8 cellular contexts compared by ENCODE assay signal in the genomic region with DNA sequence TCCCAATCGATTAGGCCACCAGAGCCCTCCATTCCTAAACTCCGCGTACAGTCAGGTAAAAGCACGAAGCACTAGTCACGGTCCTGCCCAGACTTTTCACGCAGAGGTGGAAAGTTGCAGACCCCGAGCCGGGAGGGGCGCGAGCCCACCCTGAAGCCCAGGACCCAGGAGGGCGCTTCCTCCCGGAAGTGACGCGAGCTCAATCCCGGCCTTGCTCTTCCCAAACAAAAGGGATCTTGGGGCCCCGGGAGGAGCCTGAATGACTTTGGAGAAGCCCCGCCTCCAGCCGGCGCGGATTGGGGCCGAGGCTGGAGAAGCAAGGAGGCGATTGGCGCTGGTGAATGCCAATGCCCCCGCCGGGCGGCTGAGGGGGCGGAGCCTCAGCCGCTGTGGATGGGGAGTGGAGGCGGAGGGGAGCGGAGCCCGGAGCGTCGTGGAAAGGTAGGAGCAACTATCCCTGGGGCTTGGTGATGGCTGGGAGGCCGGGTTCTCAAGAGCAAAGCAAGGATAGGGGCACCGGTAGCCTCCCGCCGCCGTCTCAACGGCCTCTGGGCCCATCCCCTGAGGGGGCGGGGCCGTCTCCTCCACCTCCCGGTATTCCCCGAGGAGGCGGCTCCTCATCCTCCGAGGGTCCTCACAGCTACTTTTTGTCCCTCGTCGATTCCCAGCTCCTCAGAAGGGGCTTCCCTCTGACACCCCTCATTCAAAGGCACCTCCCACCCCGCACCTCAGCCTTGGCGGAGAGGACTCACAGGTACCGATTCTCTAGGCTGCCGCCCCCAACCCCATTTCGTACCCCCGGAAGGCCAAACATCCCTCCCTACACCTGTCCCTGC. TPM values are rescaled to one million over a fixed set of nuclear protein-coding genes. Genes with fewer than 3 reads are reported as not detected.
DNase-seq lines count a peak whose midpoint lies in the region; ATAC-seq and TF ChIP-seq lines count a peak whose summit lies in the region.

A gene with protein sequence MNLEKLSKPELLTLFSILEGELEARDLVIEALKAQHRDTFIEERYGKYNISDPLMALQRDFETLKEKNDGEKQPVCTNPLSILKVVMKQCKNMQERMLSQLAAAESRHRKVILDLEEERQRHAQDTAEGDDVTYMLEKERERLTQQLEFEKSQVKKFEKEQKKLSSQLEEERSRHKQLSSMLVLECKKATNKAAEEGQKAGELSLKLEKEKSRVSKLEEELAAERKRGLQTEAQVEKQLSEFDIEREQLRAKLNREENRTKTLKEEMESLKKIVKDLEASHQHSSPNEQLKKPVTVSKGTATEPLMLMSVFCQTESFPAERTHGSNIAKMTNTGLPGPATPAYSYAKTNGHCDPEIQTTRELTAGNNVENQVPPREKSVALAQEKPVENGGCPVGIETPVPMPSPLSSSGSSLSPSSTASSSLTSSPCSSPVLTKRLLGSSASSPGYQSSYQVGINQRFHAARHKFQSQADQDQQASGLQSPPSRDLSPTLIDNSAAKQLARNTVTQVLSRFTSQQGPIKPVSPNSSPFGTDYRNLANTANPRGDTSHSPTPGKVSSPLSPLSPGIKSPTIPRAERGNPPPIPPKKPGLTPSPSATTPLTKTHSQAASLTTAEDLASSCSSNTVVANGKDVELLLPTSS (plus strand): TSS at position 383 of the 836 bp plus-strand sequence. CDS start 19,952 bp downstream, outside the sequence.

- DNase-seq in AG04449 (ENCODE audit: low read depth, low spot score): peak; percentile 71
- peak; percentile 96 for DNase-seq in NCI-H226
- DNase-seq in activated CD4-positive, alpha-beta T cell treated with anti-CD3 and anti-CD28 coated beads for 1 hour: peak; percentile 69
- peak; percentile 98 for DNase-seq in cerebellum (ENCODE audit: low spot score)
- peak; percentile 64 for DNase-seq in kidney epithelial cell (ENCODE audit: low read depth)
- peak; percentile 90 for DNase-seq in stimulated activated CD4-positive, alpha-beta T cell treated with anti-CD3 and anti-CD28 coated beads, Interleukin-15, amount 100 ng/mL, for 24 hours

- POLR2A ChIA-PET in AG04449 (lab: Yijun Ruan, JAX): interaction anchor here (0.7 to 3.3 kb wide), 3 partner anchors 50 to 309 kb away, joined by 3 to 20 read pairs (median 3); no protein-coding TSS in a partner anchor

- peak; percentile 58 for TF ChIP-seq POLR2A in GM18951 (IDR thresholded peaks at IDR 0.05; ENCODE audit: extremely low read depth, insufficient read depth, insufficient read length)

- TF ChIP-seq CTCF in AG04449 (IDR thresholded peaks at IDR 0.05; ENCODE audit: insufficient read depth, low read length, missing control alignments): no peak
- no peak for TF ChIP-seq CTCF in kidney epithelial cell (IDR thresholded peaks at IDR 0.05; ENCODE audit: insufficient read depth, low read length, poor library complexity, severe bottlenecking)

- peak within 1 kb of the TSS; percentile 98 for H3K4me3 ChIP-seq in AG04449 (ENCODE audit: low read depth, low read length)
- H3K4me3 ChIP-seq in kidney epithelial cell (ENCODE audit: low read depth, low read length): peak within 1 kb of the TSS; percentile 97

- no peaks in the 10 kb centered on the region for H3K36me3 ChIP-seq in kidney epithelial cell (ENCODE audit: control insufficient read depth, insufficient read depth, low read length)

- in situ Hi-C loops in GM18951 (cut with MboI; ENCODE audit: low sequenced_read_pairs, unreplicated experiment): loop anchor here (10.0 to 25.0 kb wide), 3 partner anchors 69 to 416 kb away; partner anchors contain the start of genes CAPZA1 and ST7L

- CTCF ChIA-PET in AG04449 (lab: Yijun Ruan, JAX): interaction anchor here (0.9 to 10.8 kb wide), 10 partner anchors 9 to 312 kb away, joined by 3 to 250 read pairs (median 6); partner anchors contain the start of genes CAPZA1 and ST7L

- H3K27me3 ChIP-seq in kidney epithelial cell (ENCODE audit: control insufficient read depth, insufficient read depth, low read length): no peaks in the 10 kb centered on the region

- ATAC-seq in HG03175 (IDR thresholded peaks at IDR 0.05; ENCODE audit: unreplicated experiment): peak; percentile 80

RNA-seq across cellular contexts. Expression of the gene that starts here (rescaled TPM):
- total RNA-seq in cerebellum (27.8 TPM), kidney epithelial cell (44.0 and 45.9 TPM in 2 replicates)

Comparison
In these comparisons a context has a peak if more than half of its experiments do, and no peak if none do; other contexts are left out.
1. Peak in every context shown above with its lines: DNase-seq, ATAC-seq and H3K4me3 ChIP-seq.